35 cellular contexts compared by ENCODE assay signal in genomic region chr6:35771343-35771627, GRCh38. TPM values are rescaled to one million over a fixed set of nuclear protein-coding genes. Genes with fewer than 3 reads are reported as not detected.
"Had no signal": no experiment of that assay in that cellular context is flagged by ENCODE, and none has a peak within 500 bp of the region (broad histone marks: within the 10 kb centered on the region; RNA-seq: fewer than 3 reads in every experiment).

No MANE protein-coding gene starts in this region.

- H3K4me3 Mint-ChIP-seq: activated naive CD8-positive, alpha-beta T cell; activated T-cell treated with anti-CD3 and anti-CD28 coated beads, Interleukin-2, amount 50 U/mL, for 4 hours; central memory CD8-positive, alpha-beta T cell; effector memory CD8-positive, alpha-beta T cell; immature natural killer cell; mesothelial cell of epicardium; nephron progenitor cell; T-helper 2 cell treated with Interferon-gamma antibody and Interleukin-4, amounts not matched to agents 5 μg/mL and 100 μg/mL, for 36 hours had no signal

- H2AFZ ChIP-seq: hepatocyte, parathyroid adenoma had no signal

- H3K79me2 ChIP-seq: hepatocyte, parathyroid adenoma had no signal

- H3K4me1 Mint-ChIP-seq: central memory CD8-positive, alpha-beta T cell had no signal

- H3K9me3 ChIP-seq: colonic mucosa, testis, vagina had no signal

- H3K9ac ChIP-seq: parathyroid adenoma had no signal

- H3K27me3 ChIP-seq: colonic mucosa, testis, vagina had no signal

- ATAC-seq: activated T-cell treated with anti-CD3 and anti-CD28 coated beads, Interleukin-2, amount 50 U/mL, for 4 hours; effector memory CD8-positive, alpha-beta T cell; left lobe of liver; sciatic nerve had no signal

- H3K27ac ChIP-seq: colonic mucosa, dorsolateral prefrontal cortex, hepatocyte, parathyroid adenoma, testis, vagina, WERI-Rb-1 had no signal

- H3K4me2 ChIP-seq: hepatocyte, smooth muscle cell had no signal

- H3K27ac Mint-ChIP-seq: activated naive CD8-positive, alpha-beta T cell; activated T-helper 2 cell treated with anti-CD3 and anti-CD28 coated beads, Interferon-gamma antibody, Interleukin-2, Interleukin-4, amounts not matched to agents 10 μg/mL and 5 μg/mL and 100 μg/mL, durations not matched to agents 14 hours and 24 hours and 36 hours; effector memory CD8-positive, alpha-beta T cell; immature natural killer cell; mesothelial cell of epicardium; nephron progenitor cell; T-helper 2 cell treated with Interferon-gamma antibody and Interleukin-4, amounts not matched to agents 5 μg/mL and 100 μg/mL, for 36 hours had no signal

- H3K4me3 ChIP-seq: colonic mucosa, dorsolateral prefrontal cortex, hepatocyte, lung, smooth muscle cell, testis, vagina had no signal

- DNase-seq: activated CD4-positive, alpha-beta T cell treated with anti-CD3 and anti-CD28 coated beads for 1 hour; activated CD4-positive, alpha-beta T cell treated with anti-CD3 and anti-CD28 coated beads, Interleukin-2, amount 50 U/mL, for 1 hour; activated CD8-positive, alpha-beta memory T cell treated with anti-CD3 and anti-CD28 coated beads, Interleukin-2, amount 50 U/mL, for 48 hours; activated naive CD4-positive, alpha-beta T cell; activated T-cell treated with anti-CD3 and anti-CD28 coated beads, Interleukin-2, amount 50 U/mL, for 4 hours; colonic mucosa; effector memory CD8-positive, alpha-beta T cell; foreskin melanocyte; glutamatergic neuron; immature natural killer cell; nephron progenitor cell; nucleus accumbens; stimulated activated CD4-positive, alpha-beta T cell treated with anti-CD3 and anti-CD28 coated beads, Interleukin-15, amount 100 ng/mL, for 24 hours; stimulated activated naive CD4-positive, alpha-beta T cell; testis; trophoblast cell; WERI-Rb-1 had no signal

- H3K9me3 Mint-ChIP-seq: activated T-cell treated with anti-CD3 and anti-CD28 coated beads, Interleukin-2, amount 50 U/mL, for 4 hours; activated T-helper 2 cell treated with anti-CD3 and anti-CD28 coated beads, Interferon-gamma antibody, Interleukin-2, Interleukin-4, amounts not matched to agents 10 μg/mL and 5 μg/mL and 100 μg/mL, durations not matched to agents 14 hours and 24 hours and 36 hours; central memory CD8-positive, alpha-beta T cell; effector memory CD8-positive, alpha-beta T cell; immature natural killer cell; mesothelial cell of epicardium; nephron progenitor cell; T-helper 2 cell treated with Interferon-gamma antibody and Interleukin-4, amounts not matched to agents 5 μg/mL and 100 μg/mL, for 36 hours had no signal

- H3K4me1 ChIP-seq: colonic mucosa, parathyroid adenoma, testis had no signal

- H3K36me3 Mint-ChIP-seq: activated naive CD8-positive, alpha-beta T cell; immature natural killer cell; mesothelial cell of epicardium had no signal

- FAIRE-seq: astrocyte, endothelial cell of umbilical vein, TTC549 had no signal

- H3K36me3 ChIP-seq: colonic mucosa, vagina, WERI-Rb-1 had no signal

RNA-seq across cellular contexts. Expression of gene CLPSL2, which starts 5.1 kb away (rescaled TPM):
- total RNA-seq: activated T-cell treated with anti-CD3 and anti-CD28 coated beads, Interleukin-2, amount 50 U/mL, for 4 hours; activated T-helper 2 cell treated with anti-CD3 and anti-CD28 coated beads, Interferon-gamma antibody, Interleukin-2, Interleukin-4, amounts not matched to agents 10 μg/mL and 5 μg/mL and 100 μg/mL, durations not matched to agents 14 hours and 24 hours and 36 hours; astrocyte; colonic mucosa; endothelial cell of umbilical vein; esophagus mucosa; hepatocyte; kidney epithelial cell; left lobe of liver; lung; mesothelial cell of epicardium; sciatic nerve; smooth muscle cell; testis; vagina had no signal
- polyA plus RNA-seq: endothelial cell of umbilical vein, hepatocyte, immature natural killer cell, lung had no signal

RNA-seq across cellular contexts. Expression of gene CLPSL1, which starts 9.5 kb away (rescaled TPM):
- total RNA-seq: activated T-cell treated with anti-CD3 and anti-CD28 coated beads, Interleukin-2, amount 50 U/mL, for 4 hours; activated T-helper 2 cell treated with anti-CD3 and anti-CD28 coated beads, Interferon-gamma antibody, Interleukin-2, Interleukin-4, amounts not matched to agents 10 μg/mL and 5 μg/mL and 100 μg/mL, durations not matched to agents 14 hours and 24 hours and 36 hours; astrocyte; colonic mucosa; endothelial cell of umbilical vein; esophagus mucosa; hepatocyte; kidney epithelial cell; left lobe of liver; lung; sciatic nerve; smooth muscle cell; testis; vagina had no signal
- polyA plus RNA-seq: endothelial cell of umbilical vein, hepatocyte, immature natural killer cell, lung, smooth muscle cell had no signal

RNA-seq across cellular contexts. Expression of gene CLPS, which starts 25.8 kb away (rescaled TPM):
- total RNA-seq: activated T-helper 2 cell treated with anti-CD3 and anti-CD28 coated beads, Interferon-gamma antibody, Interleukin-2, Interleukin-4, amounts not matched to agents 10 μg/mL and 5 μg/mL and 100 μg/mL, durations not matched to agents 14 hours and 24 hours and 36 hours; astrocyte; endothelial cell of umbilical vein; esophagus mucosa; hepatocyte; kidney epithelial cell; mesothelial cell of epicardium; smooth muscle cell; vagina had no signal
- polyA plus RNA-seq: endothelial cell of umbilical vein, immature natural killer cell, smooth muscle cell had no signal

RNA-seq across cellular contexts. Expression of gene LHFPL5, which starts 33.9 kb away (rescaled TPM):
- total RNA-seq: activated T-cell treated with anti-CD3 and anti-CD28 coated beads, Interleukin-2, amount 50 U/mL, for 4 hours; activated T-helper 2 cell treated with anti-CD3 and anti-CD28 coated beads, Interferon-gamma antibody, Interleukin-2, Interleukin-4, amounts not matched to agents 10 μg/mL and 5 μg/mL and 100 μg/mL, durations not matched to agents 14 hours and 24 hours and 36 hours; astrocyte; colonic mucosa; endothelial cell of umbilical vein; esophagus mucosa; hepatocyte; kidney epithelial cell; left lobe of liver; lung; mesothelial cell of epicardium; sciatic nerve; smooth muscle cell; vagina had no signal
- polyA plus RNA-seq: endothelial cell of umbilical vein, immature natural killer cell, lung, smooth muscle cell had no signal

RNA-seq across cellular contexts. Expression of gene ARMC12, which starts 34.5 kb away (rescaled TPM):
- total RNA-seq: esophagus mucosa, vagina had no signal
- polyA plus RNA-seq: smooth muscle cell had no signal
